Comparison of ENCODE assay signal across 1 cellular context in the genomic region with DNA sequence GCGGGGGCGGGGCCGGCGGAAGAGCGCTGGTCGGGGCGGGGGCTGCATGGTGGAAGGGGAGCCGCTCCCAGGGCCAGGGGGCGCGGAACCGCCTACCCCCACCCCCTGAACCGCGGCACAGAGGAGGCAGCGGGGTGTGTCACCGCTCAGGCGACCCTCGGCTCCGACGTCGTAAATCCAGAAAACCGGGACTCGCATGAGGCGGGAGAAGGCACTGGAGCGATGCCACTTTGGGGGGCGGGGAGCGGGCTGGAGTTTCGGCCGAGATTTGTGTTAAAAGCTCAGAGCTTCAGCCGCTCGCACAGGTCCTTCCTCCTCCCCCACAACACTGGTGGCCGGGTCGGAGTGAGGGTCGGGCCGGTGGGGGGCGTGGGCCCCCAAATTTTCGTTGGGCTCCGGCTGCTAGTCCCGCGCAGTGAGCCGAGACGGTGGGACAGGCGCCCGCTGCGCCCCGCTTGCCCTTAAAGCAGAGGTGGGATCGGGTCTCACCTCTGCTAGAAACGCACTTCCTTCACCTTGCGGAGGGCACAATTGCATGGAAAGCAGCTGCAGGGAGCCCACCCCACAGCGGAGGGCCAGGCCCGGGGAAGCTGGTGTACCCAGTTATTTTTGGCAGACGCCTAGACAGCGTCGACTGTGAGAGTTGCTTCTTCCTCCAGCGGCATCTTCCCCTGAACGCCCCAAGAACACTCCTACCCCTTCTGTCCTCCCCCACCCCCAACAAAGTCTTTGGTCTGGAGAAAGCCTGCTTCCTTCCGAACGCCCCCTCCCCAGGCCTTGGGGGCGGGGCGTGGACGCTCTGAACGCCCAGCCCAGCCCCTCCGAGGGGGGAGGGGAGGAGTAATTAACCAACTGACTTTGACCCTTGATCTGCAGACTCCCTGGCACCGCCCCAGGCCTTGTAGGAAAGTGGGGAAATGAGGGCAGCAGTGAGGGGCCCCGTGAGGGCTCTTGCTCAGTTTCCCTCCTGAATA.
TF ChIP-seq lines count a peak whose summit lies in the region.

No MANE protein-coding gene starts in this region.

TF ChIP-seq in HepG2, 621 proteins besides CTCF, POLR2A, EP300 and RAD21 (continued from another document):
- TF ChIP-seq, protein P1, sequence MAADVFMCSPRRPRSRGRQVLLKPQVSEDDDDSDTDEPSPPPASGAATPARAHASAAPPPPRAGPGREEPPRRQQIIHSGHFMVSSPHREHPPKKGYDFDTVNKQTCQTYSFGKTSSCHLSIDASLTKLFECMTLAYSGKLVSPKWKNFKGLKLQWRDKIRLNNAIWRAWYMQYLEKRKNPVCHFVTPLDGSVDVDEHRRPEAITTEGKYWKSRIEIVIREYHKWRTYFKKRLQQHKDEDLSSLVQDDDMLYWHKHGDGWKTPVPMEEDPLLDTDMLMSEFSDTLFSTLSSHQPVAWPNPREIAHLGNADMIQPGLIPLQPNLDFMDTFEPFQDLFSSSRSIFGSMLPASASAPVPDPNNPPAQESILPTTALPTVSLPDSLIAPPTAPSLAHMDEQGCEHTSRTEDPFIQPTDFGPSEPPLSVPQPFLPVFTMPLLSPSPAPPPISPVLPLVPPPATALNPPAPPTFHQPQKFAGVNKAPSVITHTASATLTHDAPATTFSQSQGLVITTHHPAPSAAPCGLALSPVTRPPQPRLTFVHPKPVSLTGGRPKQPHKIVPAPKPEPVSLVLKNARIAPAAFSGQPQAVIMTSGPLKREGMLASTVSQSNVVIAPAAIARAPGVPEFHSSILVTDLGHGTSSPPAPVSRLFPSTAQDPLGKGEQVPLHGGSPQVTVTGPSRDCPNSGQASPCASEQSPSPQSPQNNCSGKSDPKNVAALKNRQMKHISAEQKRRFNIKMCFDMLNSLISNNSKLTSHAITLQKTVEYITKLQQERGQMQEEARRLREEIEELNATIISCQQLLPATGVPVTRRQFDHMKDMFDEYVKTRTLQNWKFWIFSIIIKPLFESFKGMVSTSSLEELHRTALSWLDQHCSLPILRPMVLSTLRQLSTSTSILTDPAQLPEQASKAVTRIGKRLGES (CRISPR knock-in tag; IDR thresholded peaks at IDR 0.05; ENCODE audit: borderline replicate concordance) = no peak
- TF ChIP-seq, protein P2, sequence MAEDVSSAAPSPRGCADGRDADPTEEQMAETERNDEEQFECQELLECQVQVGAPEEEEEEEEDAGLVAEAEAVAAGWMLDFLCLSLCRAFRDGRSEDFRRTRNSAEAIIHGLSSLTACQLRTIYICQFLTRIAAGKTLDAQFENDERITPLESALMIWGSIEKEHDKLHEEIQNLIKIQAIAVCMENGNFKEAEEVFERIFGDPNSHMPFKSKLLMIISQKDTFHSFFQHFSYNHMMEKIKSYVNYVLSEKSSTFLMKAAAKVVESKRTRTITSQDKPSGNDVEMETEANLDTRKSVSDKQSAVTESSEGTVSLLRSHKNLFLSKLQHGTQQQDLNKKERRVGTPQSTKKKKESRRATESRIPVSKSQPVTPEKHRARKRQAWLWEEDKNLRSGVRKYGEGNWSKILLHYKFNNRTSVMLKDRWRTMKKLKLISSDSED (CRISPR knock-in tag; IDR thresholded peaks at IDR 0.05) = no peak
- no peak for TF ChIP-seq ZC3H13 (CRISPR knock-in tag; IDR thresholded peaks at IDR 0.05)
- TF ChIP-seq, protein P3, sequence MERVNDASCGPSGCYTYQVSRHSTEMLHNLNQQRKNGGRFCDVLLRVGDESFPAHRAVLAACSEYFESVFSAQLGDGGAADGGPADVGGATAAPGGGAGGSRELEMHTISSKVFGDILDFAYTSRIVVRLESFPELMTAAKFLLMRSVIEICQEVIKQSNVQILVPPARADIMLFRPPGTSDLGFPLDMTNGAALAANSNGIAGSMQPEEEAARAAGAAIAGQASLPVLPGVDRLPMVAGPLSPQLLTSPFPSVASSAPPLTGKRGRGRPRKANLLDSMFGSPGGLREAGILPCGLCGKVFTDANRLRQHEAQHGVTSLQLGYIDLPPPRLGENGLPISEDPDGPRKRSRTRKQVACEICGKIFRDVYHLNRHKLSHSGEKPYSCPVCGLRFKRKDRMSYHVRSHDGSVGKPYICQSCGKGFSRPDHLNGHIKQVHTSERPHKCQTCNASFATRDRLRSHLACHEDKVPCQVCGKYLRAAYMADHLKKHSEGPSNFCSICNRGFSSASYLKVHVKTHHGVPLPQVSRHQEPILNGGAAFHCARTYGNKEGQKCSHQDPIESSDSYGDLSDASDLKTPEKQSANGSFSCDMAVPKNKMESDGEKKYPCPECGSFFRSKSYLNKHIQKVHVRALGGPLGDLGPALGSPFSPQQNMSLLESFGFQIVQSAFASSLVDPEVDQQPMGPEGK (CRISPR knock-in tag; IDR thresholded peaks at IDR 0.05) = peak; percentile 31; the same call in 1 of the 2 replicates
- TF ChIP-seq, protein P4, sequence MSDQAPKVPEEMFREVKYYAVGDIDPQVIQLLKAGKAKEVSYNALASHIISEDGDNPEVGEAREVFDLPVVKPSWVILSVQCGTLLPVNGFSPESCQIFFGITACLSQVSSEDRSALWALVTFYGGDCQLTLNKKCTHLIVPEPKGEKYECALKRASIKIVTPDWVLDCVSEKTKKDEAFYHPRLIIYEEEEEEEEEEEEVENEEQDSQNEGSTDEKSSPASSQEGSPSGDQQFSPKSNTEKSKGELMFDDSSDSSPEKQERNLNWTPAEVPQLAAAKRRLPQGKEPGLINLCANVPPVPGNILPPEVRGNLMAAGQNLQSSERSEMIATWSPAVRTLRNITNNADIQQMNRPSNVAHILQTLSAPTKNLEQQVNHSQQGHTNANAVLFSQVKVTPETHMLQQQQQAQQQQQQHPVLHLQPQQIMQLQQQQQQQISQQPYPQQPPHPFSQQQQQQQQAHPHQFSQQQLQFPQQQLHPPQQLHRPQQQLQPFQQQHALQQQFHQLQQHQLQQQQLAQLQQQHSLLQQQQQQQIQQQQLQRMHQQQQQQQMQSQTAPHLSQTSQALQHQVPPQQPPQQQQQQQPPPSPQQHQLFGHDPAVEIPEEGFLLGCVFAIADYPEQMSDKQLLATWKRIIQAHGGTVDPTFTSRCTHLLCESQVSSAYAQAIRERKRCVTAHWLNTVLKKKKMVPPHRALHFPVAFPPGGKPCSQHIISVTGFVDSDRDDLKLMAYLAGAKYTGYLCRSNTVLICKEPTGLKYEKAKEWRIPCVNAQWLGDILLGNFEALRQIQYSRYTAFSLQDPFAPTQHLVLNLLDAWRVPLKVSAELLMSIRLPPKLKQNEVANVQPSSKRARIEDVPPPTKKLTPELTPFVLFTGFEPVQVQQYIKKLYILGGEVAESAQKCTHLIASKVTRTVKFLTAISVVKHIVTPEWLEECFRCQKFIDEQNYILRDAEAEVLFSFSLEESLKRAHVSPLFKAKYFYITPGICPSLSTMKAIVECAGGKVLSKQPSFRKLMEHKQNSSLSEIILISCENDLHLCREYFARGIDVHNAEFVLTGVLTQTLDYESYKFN (CRISPR knock-in tag; conservative IDR thresholded peaks at IDR 0.05) = peak; percentile 64; the same call in 1 of the 2 replicates
- TF ChIP-seq FOXO1 (CRISPR knock-in tag; IDR thresholded peaks at IDR 0.05) = no peak
